In the genomic region with DNA sequence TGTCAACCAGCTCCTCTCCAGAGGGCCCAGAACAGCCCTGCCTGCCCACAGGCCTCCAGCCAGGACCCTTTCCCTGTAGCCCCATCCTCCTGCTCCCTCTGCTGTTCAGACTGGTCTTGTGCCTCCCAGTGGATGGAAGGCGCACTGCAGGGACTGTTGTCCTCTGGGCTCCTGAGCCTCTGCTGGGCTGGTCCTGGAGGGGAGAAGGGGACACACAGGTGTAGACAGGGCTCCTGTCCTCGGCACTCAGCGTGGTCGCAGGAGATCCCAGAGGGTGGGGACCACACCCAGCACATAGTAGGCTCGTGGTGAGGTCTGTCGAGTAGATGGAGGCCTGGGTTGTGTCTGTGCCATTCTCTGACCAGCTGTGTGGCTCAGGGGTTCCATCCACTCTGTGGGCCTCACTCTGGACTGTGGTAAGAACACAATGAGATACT, we compare ENCODE assay signal across 1 cellular context.
A peak's percentile ranks its signal among the peaks of the same experiment; 100 is the strongest.
TF ChIP-seq lines count a peak whose summit lies in the region.

No MANE protein-coding gene starts in this region.

TF ChIP-seq in HepG2, 621 proteins besides CTCF, POLR2A, EP300 and RAD21 (continued from another document and continues in another):
- TF ChIP-seq, protein P1, sequence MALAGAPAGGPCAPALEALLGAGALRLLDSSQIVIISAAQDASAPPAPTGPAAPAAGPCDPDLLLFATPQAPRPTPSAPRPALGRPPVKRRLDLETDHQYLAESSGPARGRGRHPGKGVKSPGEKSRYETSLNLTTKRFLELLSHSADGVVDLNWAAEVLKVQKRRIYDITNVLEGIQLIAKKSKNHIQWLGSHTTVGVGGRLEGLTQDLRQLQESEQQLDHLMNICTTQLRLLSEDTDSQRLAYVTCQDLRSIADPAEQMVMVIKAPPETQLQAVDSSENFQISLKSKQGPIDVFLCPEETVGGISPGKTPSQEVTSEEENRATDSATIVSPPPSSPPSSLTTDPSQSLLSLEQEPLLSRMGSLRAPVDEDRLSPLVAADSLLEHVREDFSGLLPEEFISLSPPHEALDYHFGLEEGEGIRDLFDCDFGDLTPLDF (CRISPR knock-in tag; IDR thresholded peaks at IDR 0.05): no peak
- TF ChIP-seq TGIF2 (CRISPR knock-in tag; IDR thresholded peaks at IDR 0.05): peak; percentile 77; the same call in 1 of the 2 replicates
- peak; percentile 25 for TF ChIP-seq ZNF883 (CRISPR knock-in tag; IDR thresholded peaks at IDR 0.05; ENCODE audit: not compliant biosample characterization)
- TF ChIP-seq ZFAT (CRISPR knock-in tag; conservative IDR thresholded peaks at IDR 0.05): no peak
- 0 out of 2 replicates have a peak, but pooled peaks have one; percentile 42 for TF ChIP-seq BRD4 (CRISPR knock-in tag; IDR thresholded peaks at IDR 0.05)
- TF ChIP-seq TEAD3 (CRISPR knock-in tag; optimal IDR thresholded peaks at IDR 0.05; ENCODE audit: borderline replicate concordance): peak; percentile 96
- TF ChIP-seq, protein P2, sequence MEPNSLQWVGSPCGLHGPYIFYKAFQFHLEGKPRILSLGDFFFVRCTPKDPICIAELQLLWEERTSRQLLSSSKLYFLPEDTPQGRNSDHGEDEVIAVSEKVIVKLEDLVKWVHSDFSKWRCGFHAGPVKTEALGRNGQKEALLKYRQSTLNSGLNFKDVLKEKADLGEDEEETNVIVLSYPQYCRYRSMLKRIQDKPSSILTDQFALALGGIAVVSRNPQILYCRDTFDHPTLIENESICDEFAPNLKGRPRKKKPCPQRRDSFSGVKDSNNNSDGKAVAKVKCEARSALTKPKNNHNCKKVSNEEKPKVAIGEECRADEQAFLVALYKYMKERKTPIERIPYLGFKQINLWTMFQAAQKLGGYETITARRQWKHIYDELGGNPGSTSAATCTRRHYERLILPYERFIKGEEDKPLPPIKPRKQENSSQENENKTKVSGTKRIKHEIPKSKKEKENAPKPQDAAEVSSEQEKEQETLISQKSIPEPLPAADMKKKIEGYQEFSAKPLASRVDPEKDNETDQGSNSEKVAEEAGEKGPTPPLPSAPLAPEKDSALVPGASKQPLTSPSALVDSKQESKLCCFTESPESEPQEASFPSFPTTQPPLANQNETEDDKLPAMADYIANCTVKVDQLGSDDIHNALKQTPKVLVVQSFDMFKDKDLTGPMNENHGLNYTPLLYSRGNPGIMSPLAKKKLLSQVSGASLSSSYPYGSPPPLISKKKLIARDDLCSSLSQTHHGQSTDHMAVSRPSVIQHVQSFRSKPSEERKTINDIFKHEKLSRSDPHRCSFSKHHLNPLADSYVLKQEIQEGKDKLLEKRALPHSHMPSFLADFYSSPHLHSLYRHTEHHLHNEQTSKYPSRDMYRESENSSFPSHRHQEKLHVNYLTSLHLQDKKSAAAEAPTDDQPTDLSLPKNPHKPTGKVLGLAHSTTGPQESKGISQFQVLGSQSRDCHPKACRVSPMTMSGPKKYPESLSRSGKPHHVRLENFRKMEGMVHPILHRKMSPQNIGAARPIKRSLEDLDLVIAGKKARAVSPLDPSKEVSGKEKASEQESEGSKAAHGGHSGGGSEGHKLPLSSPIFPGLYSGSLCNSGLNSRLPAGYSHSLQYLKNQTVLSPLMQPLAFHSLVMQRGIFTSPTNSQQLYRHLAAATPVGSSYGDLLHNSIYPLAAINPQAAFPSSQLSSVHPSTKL (CRISPR knock-in tag; IDR thresholded peaks at IDR 0.05): 0 out of 2 replicates have a peak, but pooled peaks have one; percentile 9
- TF ChIP-seq ZBTB1 (CRISPR knock-in tag; IDR thresholded peaks at IDR 0.05; ENCODE audit: borderline replicate concordance): no peak
- TF ChIP-seq ZNF543 (CRISPR knock-in tag; IDR thresholded peaks at IDR 0.05): no peak
- no peak for TF ChIP-seq TFAP4 (IDR thresholded peaks at IDR 0.05; ENCODE audit: borderline replicate concordance, low read depth)
- TF ChIP-seq ZNF563 (CRISPR knock-in tag; IDR thresholded peaks at IDR 0.05): 0 out of 2 replicates have a peak, but pooled peaks have one; percentile 48
- TF ChIP-seq ZNF556 (CRISPR knock-in tag; IDR thresholded peaks at IDR 0.05; ENCODE audit: borderline replicate concordance): 0 out of 2 replicates have a peak, but pooled peaks have one; percentile 58
- no peak for TF ChIP-seq PHF21A (CRISPR knock-in tag; IDR thresholded peaks at IDR 0.05)
- TF ChIP-seq CBX5 (CRISPR knock-in tag; IDR thresholded peaks at IDR 0.05; ENCODE audit: borderline replicate concordance): peak; percentile 50; the same call in 1 of the 2 replicates
- TF ChIP-seq SMC3 (IDR thresholded peaks at IDR 0.05; ENCODE audit: low read length): peak; percentile 78
- TF ChIP-seq ZFP90 (CRISPR knock-in tag; IDR thresholded peaks at IDR 0.05; ENCODE audit: borderline replicate concordance): no peak
- no peak for TF ChIP-seq NONO (IDR thresholded peaks at IDR 0.05)
- peak; percentile 58; the same call in 1 of the 2 replicates for TF ChIP-seq NONO (CRISPR knock-in tag; conservative IDR thresholded peaks at IDR 0.05)
- TF ChIP-seq ZNF574 (CRISPR knock-in tag; IDR thresholded peaks at IDR 0.05): 0 out of 2 replicates have a peak, but pooled peaks have one; percentile 35
- TF ChIP-seq, protein P3, sequence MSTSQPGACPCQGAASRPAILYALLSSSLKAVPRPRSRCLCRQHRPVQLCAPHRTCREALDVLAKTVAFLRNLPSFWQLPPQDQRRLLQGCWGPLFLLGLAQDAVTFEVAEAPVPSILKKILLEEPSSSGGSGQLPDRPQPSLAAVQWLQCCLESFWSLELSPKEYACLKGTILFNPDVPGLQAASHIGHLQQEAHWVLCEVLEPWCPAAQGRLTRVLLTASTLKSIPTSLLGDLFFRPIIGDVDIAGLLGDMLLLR (CRISPR knock-in tag; IDR thresholded peaks at IDR 0.05): no peak
- TF ChIP-seq NFIB (CRISPR knock-in tag; IDR thresholded peaks at IDR 0.05; ENCODE audit: borderline replicate concordance): no peak
- TF ChIP-seq ZNF331 (CRISPR knock-in tag; IDR thresholded peaks at IDR 0.05): 0 out of 2 replicates have a peak, but pooled peaks have one; percentile 26
- TF ChIP-seq LCORL (IDR thresholded peaks at IDR 0.05): no peak
- TF ChIP-seq LCORL (CRISPR knock-in tag; IDR thresholded peaks at IDR 0.05): peak; percentile 52; the same call in 1 of the 2 replicates
- TF ChIP-seq MAZ (IDR thresholded peaks at IDR 0.05; ENCODE audit: borderline replicate concordance, low read depth, low read length): 0 out of 2 replicates have a peak, but pooled peaks have one; percentile 14
- no peak for TF ChIP-seq MAZ (CRISPR knock-in tag; IDR thresholded peaks at IDR 0.05; ENCODE audit: low read depth)
- peak; percentile 87 for TF ChIP-seq XRCC5 (optimal IDR thresholded peaks at IDR 0.05; ENCODE audit: low read length)
- TF ChIP-seq RBM39 (IDR thresholded peaks at IDR 0.05; ENCODE audit: low read depth, low read length, poor library complexity, severe bottlenecking): no peak
- no peak for TF ChIP-seq MTF2 (CRISPR knock-in tag; IDR thresholded peaks at IDR 0.05; ENCODE audit: borderline replicate concordance)
- TF ChIP-seq ZC3H13 (CRISPR knock-in tag; IDR thresholded peaks at IDR 0.05): 0 out of 2 replicates have a peak, but pooled peaks have one; percentile 42
- TF ChIP-seq, protein P4, sequence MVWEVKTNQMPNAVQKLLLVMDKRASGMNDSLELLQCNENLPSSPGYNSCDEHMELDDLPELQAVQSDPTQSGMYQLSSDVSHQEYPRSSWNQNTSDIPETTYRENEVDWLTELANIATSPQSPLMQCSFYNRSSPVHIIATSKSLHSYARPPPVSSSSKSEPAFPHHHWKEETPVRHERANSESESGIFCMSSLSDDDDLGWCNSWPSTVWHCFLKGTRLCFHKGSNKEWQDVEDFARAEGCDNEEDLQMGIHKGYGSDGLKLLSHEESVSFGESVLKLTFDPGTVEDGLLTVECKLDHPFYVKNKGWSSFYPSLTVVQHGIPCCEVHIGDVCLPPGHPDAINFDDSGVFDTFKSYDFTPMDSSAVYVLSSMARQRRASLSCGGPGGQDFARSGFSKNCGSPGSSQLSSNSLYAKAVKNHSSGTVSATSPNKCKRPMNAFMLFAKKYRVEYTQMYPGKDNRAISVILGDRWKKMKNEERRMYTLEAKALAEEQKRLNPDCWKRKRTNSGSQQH (CRISPR knock-in tag; IDR thresholded peaks at IDR 0.05; ENCODE audit: low read depth): no peak
- 0 out of 2 replicates have a peak, but pooled peaks have one; percentile 34 for TF ChIP-seq ZBTB2 (CRISPR knock-in tag; IDR thresholded peaks at IDR 0.05; ENCODE audit: low read depth)
- peak; percentile 82 for TF ChIP-seq STAG1 (CRISPR knock-in tag; IDR thresholded peaks at IDR 0.05)
- peak; percentile 55; the same call in 1 of the 2 replicates for TF ChIP-seq ZNF350 (CRISPR knock-in tag; IDR thresholded peaks at IDR 0.05; ENCODE audit: borderline replicate concordance, low read depth)
- TF ChIP-seq KDM1A (CRISPR knock-in tag; IDR thresholded peaks at IDR 0.05): no peak
- TF ChIP-seq ZNF235 (CRISPR knock-in tag; IDR thresholded peaks at IDR 0.05; ENCODE audit: borderline replicate concordance): no peak
- no peak for TF ChIP-seq ZNF552 (CRISPR knock-in tag; IDR thresholded peaks at IDR 0.05; ENCODE audit: borderline replicate concordance)
- TF ChIP-seq ZNF615 (CRISPR knock-in tag; IDR thresholded peaks at IDR 0.05; ENCODE audit: borderline replicate concordance): no peak
- peak; percentile 36 for TF ChIP-seq GABPB1 (CRISPR knock-in tag; IDR thresholded peaks at IDR 0.05)
- TF ChIP-seq ZNF691 (CRISPR knock-in tag; IDR thresholded peaks at IDR 0.05; ENCODE audit: borderline replicate concordance, low read depth): peak; percentile 46; the same call in 1 of the 2 replicates
- 0 out of 2 replicates have a peak, but pooled peaks have one; percentile 62 for TF ChIP-seq MTERF4 (CRISPR knock-in tag; IDR thresholded peaks at IDR 0.05)
